In genomic region chr10:4405828-4406227, GRCh38 we compare ENCODE assay signal across 13 cellular contexts.
"Had no signal": no experiment of that assay in that cellular context is flagged by ENCODE, and none has a peak within 500 bp of the region (broad histone marks: within the 10 kb centered on the region; RNA-seq: fewer than 3 reads in every experiment).

No MANE protein-coding gene starts in this region.

- ATAC-seq: foreskin keratinocyte; left colon; mucosa of descending colon; naive thymus-derived CD8-positive, alpha-beta T cell; stimulated activated naive CD8-positive, alpha-beta T cell treated with anti-CD3 and anti-CD28 coated beads, Interleukin-15, Interleukin-2, amounts not matched to agents 100 U/mL and 50 U/mL, for 24 hours had no signal

- H3K9me3 Mint-ChIP-seq: naive thymus-derived CD8-positive, alpha-beta T cell; type B pancreatic cell had no signal

- H3K9me3 ChIP-seq: mucosa of descending colon, suprapubic skin, thyroid gland had no signal

- H3K36me3 ChIP-seq: suprapubic skin, thyroid gland had no signal

- H3K27me3 Mint-ChIP-seq: type B pancreatic cell had no signal

- H3K36me3 Mint-ChIP-seq: naive thymus-derived CD8-positive, alpha-beta T cell; type B pancreatic cell had no signal

- H3K27ac Mint-ChIP-seq: naive thymus-derived CD8-positive, alpha-beta T cell; type B pancreatic cell had no signal

- H3K4me1 ChIP-seq: suprapubic skin, thyroid gland had no signal

- DNase-seq: dermis blood vessel endothelial cell; foreskin keratinocyte; left colon; mucosa of descending colon; naive thymus-derived CD8-positive, alpha-beta T cell; posterior cingulate gyrus; small intestine; stimulated activated CD4-positive, alpha-beta T cell treated with anti-CD3 and anti-CD28 coated beads, Interleukin-2, amount 100 ng/mL, for 48 hours; stimulated activated naive CD8-positive, alpha-beta T cell treated with anti-CD3 and anti-CD28 coated beads, Interleukin-15, Interleukin-2, amounts not matched to agents 100 U/mL and 50 U/mL, for 24 hours; thyroid gland had no signal

- H3K27ac ChIP-seq: foreskin keratinocyte, hepatocyte, suprapubic skin, thyroid gland had no signal

- H3K4me3 Mint-ChIP-seq: naive thymus-derived CD8-positive, alpha-beta T cell; type B pancreatic cell had no signal

- H3K4me3 ChIP-seq: hepatocyte, mucosa of descending colon, suprapubic skin, thyroid gland had no signal

- H3K4me1 Mint-ChIP-seq: naive thymus-derived CD8-positive, alpha-beta T cell had no signal

- H3K27me3 ChIP-seq: foreskin keratinocyte, hepatocyte, suprapubic skin, thyroid gland had no signal
